In the genomic region with DNA sequence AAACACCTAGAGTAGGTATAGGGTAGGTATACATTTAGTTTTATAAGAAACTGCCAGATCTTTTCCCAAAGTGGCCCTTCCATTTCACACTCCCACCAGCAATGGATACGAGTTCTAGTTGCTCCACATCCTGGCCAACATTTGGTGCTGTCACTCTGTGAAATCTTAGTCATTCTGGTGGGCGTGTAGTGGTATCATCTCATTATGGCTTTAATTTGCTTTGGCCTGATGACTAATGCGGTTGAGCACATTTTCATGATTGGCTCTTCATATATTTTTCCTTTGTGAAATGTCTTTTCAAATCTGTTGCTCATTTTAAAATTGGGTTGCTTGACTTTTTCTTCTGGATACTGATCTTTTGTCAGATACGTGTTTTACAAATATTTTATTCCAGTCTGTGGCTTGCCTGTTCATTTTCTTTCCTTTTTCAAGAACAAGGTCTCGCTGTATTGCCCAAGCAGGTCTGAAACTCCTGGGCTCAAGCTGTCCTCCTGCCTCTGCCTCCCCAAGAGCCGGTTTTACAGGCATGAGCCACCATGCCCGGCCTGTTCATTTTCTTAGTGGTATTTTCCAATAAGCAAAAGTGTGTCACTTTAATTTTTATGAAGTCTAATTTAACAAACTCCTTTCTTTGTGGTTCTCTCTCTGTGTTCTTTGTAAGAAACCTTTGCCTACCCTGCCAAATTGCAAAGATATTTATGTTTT, we compare ENCODE assay signal across 9 cellular contexts.
DNase-seq lines count a peak whose midpoint lies in the region; ATAC-seq and TF ChIP-seq lines count a peak whose summit lies in the region.
"Had no signal": no experiment of that assay in that cellular context is flagged by ENCODE, and none has a peak within 500 bp of the region (broad histone marks: within the 10 kb centered on the region; RNA-seq: fewer than 3 reads in every experiment).

No MANE protein-coding gene starts in this region.

- H3K27me3 ChIP-seq in Peyer's patch (no peaks in the 10 kb centered on the region), gastrocnemius medialis (no peaks in the 10 kb centered on the region), HAP-1 (ENCODE audit: low read depth) (no peaks in the 10 kb centered on the region)
- H3K27me3 ChIP-seq: upper lobe of left lung had no signal

- in situ Hi-C loops in gastrocnemius medialis (cut with MboI; ENCODE audit: low sequenced_read_pairs in 4 of 4) (loop anchor here in 2 of 4 donors (5.0 to 10.0 kb wide), 3 partner anchors 102 to 164 kb away; no protein-coding TSS in a partner anchor), HAP-1 (cut with MboI; ENCODE audit: low sequenced_read_pairs) (no loop called here)

- H3K9me3 ChIP-seq in Peyer's patch, result no peaks in the 10 kb centered on the region
- no peaks in the 10 kb centered on the region for H3K9me3 ChIP-seq in gastrocnemius medialis
- no peaks in the 10 kb centered on the region for H3K9me3 ChIP-seq in HAP-1

- H3K4me3 ChIP-seq in Peyer's patch, result no peak overlapping the region
- H3K4me3 ChIP-seq in choroid plexus epithelial cell (ENCODE audit: low read depth, low read length), result no peak overlapping the region
- H3K4me3 ChIP-seq in gastrocnemius medialis, result no peak overlapping the region
- H3K4me3 ChIP-seq in HAP-1, result no peak overlapping the region
- H3K4me3 ChIP-seq: upper lobe of left lung had no signal

- TF ChIP-seq CTCF in Peyer's patch (IDR thresholded peaks at IDR 0.05), result no peak
- no peak for TF ChIP-seq CTCF in choroid plexus epithelial cell (conservative IDR thresholded peaks at IDR 0.05; ENCODE audit: low read depth, low read length)
- TF ChIP-seq CTCF in gastrocnemius medialis (IDR thresholded peaks at IDR 0.05 in 4 of 5, conservative IDR thresholded peaks at IDR 0.05 in 1 of 5), result no peak

- intact Hi-C loops in gastrocnemius medialis (cut with DNase I; ENCODE audit: low total_unique reads), result loop anchor here (5.0 kb wide), 1 partner anchor 39 kb away; no protein-coding TSS in a partner anchor

- H3K4me1 ChIP-seq in Peyer's patch, result peaks cover 3 to 38% (median 10%) of the 10 kb centered on the region in 4 donors
- peaks cover 12 to 35% of the 10 kb centered on the region in 2 donors for H3K4me1 ChIP-seq in gastrocnemius medialis
- H3K4me1 ChIP-seq in HAP-1, result peaks cover 9% of the 10 kb centered on the region; the same call in 1 of the 2 replicates

- H3K36me3 ChIP-seq in Peyer's patch (no peaks in the 10 kb centered on the region), gastrocnemius medialis (no peaks in the 10 kb centered on the region), HAP-1 (replicated peaks) (peaks cover 4% of the 10 kb centered on the region; the same call in 1 of the 2 replicates)
- H3K36me3 ChIP-seq: upper lobe of left lung had no signal

- peak; percentile 39 to 50 for ATAC-seq in gastrocnemius medialis

- TF ChIP-seq POLR2A in Peyer's patch (IDR thresholded peaks at IDR 0.05) (no peak), gastrocnemius medialis (IDR thresholded peaks at IDR 0.05) (no peak)

- peak overlapping the region; percentile 7 to 88 (median 66) for H3K27ac ChIP-seq in Peyer's patch
- H3K27ac ChIP-seq in gastrocnemius medialis, result peak overlapping the region in 3 of 4 donors; percentile 7 to 59 (median 56)

- DNase-seq in GM04503 (ENCODE audit: low read depth) (peak; percentile 92), Peyer's patch (peak in 2 of 3 donors; percentile 15 to 53), choroid plexus epithelial cell (ENCODE audit: low read depth) (peak; percentile 70), gastrocnemius medialis (no peak), HAP-1 (ENCODE audit: low spot score in 2 of 2) (no peak), RPMI8226 (no peak), SK-N-DZ (ENCODE audit: low spot score) (no peak), NCI-H2171 (lab: John Stamatoyannopoulos, UW) (no peak)

Comparison
In these comparisons a context has a peak if more than half of its experiments do, and no peak if none do; other contexts are left out.
1. DNase-seq: peak in GM04503 (single experiment), Peyer's patch (2 of 3) and choroid plexus epithelial cell (single experiment); none in gastrocnemius medialis (0 of 2), HAP-1 (0 of 2), RPMI8226 (single experiment), SK-N-DZ (single experiment) and NCI-H2171 (single experiment).